In genomic region chr19:38790507-38791403, GRCh38 we compare ENCODE assay signal across 6 cellular contexts. TPM values are rescaled to one million over a fixed set of nuclear protein-coding genes. Genes with fewer than 3 reads are reported as not detected.
"Had no signal": no experiment of that assay in that cellular context is flagged by ENCODE, and none has a peak within 500 bp of the region (broad histone marks: within the 10 kb centered on the region; RNA-seq: fewer than 3 reads in every experiment).

No MANE protein-coding gene starts in this region.

RNA-seq across cellular contexts. Expression of gene LGALS7B, which starts 1.8 kb away (rescaled TPM):
- total RNA-seq: left lobe of liver; natural killer cell treated with Interleukin-12 subunit alpha and Interleukin-12 subunit beta and Interleukin-15 and Interleukin-18, amount 100 ng/mL, for 72 hours; stomach; T-cell had no signal
- polyA plus RNA-seq: SK-N-SH had no signal

RNA-seq across cellular contexts. Expression of gene LGALS7, which starts 17.4 kb away (rescaled TPM):
- total RNA-seq: left lobe of liver; natural killer cell treated with Interleukin-12 subunit alpha and Interleukin-12 subunit beta and Interleukin-15 and Interleukin-18, amount 100 ng/mL, for 72 hours; T-cell had no signal
- polyA plus RNA-seq: SK-N-SH had no signal

RNA-seq across cellular contexts. Expression of gene LGALS4, which starts 22.0 kb away (rescaled TPM):
- total RNA-seq: vagina had no signal
